ENCODE assay signal across 31 cellular contexts in genomic region chrX:53631156-53631555, GRCh38. TPM values are rescaled to one million over a fixed set of nuclear protein-coding genes. Genes with fewer than 3 reads are reported as not detected.
DNase-seq lines count a peak whose midpoint lies in the region; ATAC-seq, FAIRE-seq and TF ChIP-seq lines count a peak whose summit lies in the region.
"Had no signal": no experiment of that assay in that cellular context is flagged by ENCODE, and none has a peak within 500 bp of the region (broad histone marks: within the 10 kb centered on the region; RNA-seq: fewer than 3 reads in every experiment).

No MANE protein-coding gene starts in this region.

- FAIRE-seq in small intestine (lab: Jason Lieb, UNC), result no peak
- FAIRE-seq: G401.6, kidney had no signal

- peaks cover 3% of the 10 kb centered on the region for H3K4me1 Mint-ChIP-seq in activated T-helper 2 cell treated with anti-CD3 and anti-CD28 coated beads, Interferon-gamma antibody, Interleukin-2, Interleukin-4, amounts not matched to agents 10 μg/mL and 5 μg/mL and 100 μg/mL, durations not matched to agents 14 hours and 24 hours and 36 hours (ENCODE audit: low read depth)
- H3K4me1 Mint-ChIP-seq: brain, IgD-negative memory B cell, nephron had no signal

- no peaks in the 10 kb centered on the region for H3K27me3 Mint-ChIP-seq in activated T-helper 2 cell treated with anti-CD3 and anti-CD28 coated beads, Interferon-gamma antibody, Interleukin-2, Interleukin-4, amounts not matched to agents 10 μg/mL and 5 μg/mL and 100 μg/mL, durations not matched to agents 14 hours and 24 hours and 36 hours (ENCODE audit: low read depth)
- H3K27me3 Mint-ChIP-seq: activated CD4-positive, alpha-beta memory T cell treated with anti-CD3 and anti-CD28 coated beads, Interleukin-2, amount 10 ng/mL, durations not matched to agents 7 days and 5 days; activated naive CD8-positive, alpha-beta T cell treated with anti-CD3 and anti-CD28 coated beads, Interleukin-2, amount 50 U/mL, for 24 hours; brain; IgD-negative memory B cell had no signal

- TF ChIP-seq CTCF in choroid plexus epithelial cell (conservative IDR thresholded peaks at IDR 0.05; ENCODE audit: low read depth, low read length), result no peak

- H3K27me3 ChIP-seq in small intestine (ENCODE audit: control insufficient read depth in 2 of 2, insufficient read depth in 2 of 2, low read length in 2 of 2), result no peaks in the 10 kb centered on the region
- H3K27me3 ChIP-seq: sigmoid colon, tibial nerve had no signal

- H3K36me3 Mint-ChIP-seq in activated T-helper 2 cell treated with anti-CD3 and anti-CD28 coated beads, Interferon-gamma antibody, Interleukin-2, Interleukin-4, amounts not matched to agents 10 μg/mL and 5 μg/mL and 100 μg/mL, durations not matched to agents 14 hours and 24 hours and 36 hours (ENCODE audit: low read depth), result peaks cover 77% of the 10 kb centered on the region

- no peak overlapping the region for H3K4me3 Mint-ChIP-seq in activated T-helper 2 cell treated with anti-CD3 and anti-CD28 coated beads, Interferon-gamma antibody, Interleukin-2, Interleukin-4, amounts not matched to agents 10 μg/mL and 5 μg/mL and 100 μg/mL, durations not matched to agents 14 hours and 24 hours and 36 hours (ENCODE audit: low read depth)
- H3K4me3 Mint-ChIP-seq: activated CD4-positive, alpha-beta memory T cell treated with anti-CD3 and anti-CD28 coated beads, Interleukin-2, amount 10 ng/mL, durations not matched to agents 7 days and 5 days; activated naive CD8-positive, alpha-beta T cell treated with anti-CD3 and anti-CD28 coated beads, Interleukin-2, amount 50 U/mL, for 24 hours; brain; IgD-negative memory B cell; nephron had no signal

- H3K9me3 ChIP-seq in mesodermal cell (ENCODE audit: control insufficient read depth, low read length), result no peaks in the 10 kb centered on the region
- no peaks in the 10 kb centered on the region for H3K9me3 ChIP-seq in small intestine (ENCODE audit: control insufficient read depth, low read depth)
- H3K9me3 ChIP-seq: BLaER1 treated with 17β-estradiol and CSF1 and Interleukin-3, amounts not matched to agents 10 nM and 100 nM; sigmoid colon; tibial nerve had no signal

- H3K9me3 Mint-ChIP-seq in activated T-helper 2 cell treated with anti-CD3 and anti-CD28 coated beads, Interferon-gamma antibody, Interleukin-2, Interleukin-4, amounts not matched to agents 10 μg/mL and 5 μg/mL and 100 μg/mL, durations not matched to agents 14 hours and 24 hours and 36 hours, result no peaks in the 10 kb centered on the region
- H3K9me3 Mint-ChIP-seq: activated CD4-positive, alpha-beta memory T cell treated with anti-CD3 and anti-CD28 coated beads, Interleukin-2, amount 10 ng/mL, durations not matched to agents 7 days and 5 days; activated naive CD8-positive, alpha-beta T cell treated with anti-CD3 and anti-CD28 coated beads, Interleukin-2, amount 50 U/mL, for 24 hours; brain; IgD-negative memory B cell; nephron had no signal

- H3K27ac ChIP-seq in mesodermal cell (ENCODE audit: low read depth, low read length, severe bottlenecking) (peak overlapping the region; percentile 64), small intestine (ENCODE audit: low read depth in 1 of 2, low read length in 1 of 2) (no peak overlapping the region)
- H3K27ac ChIP-seq: BLaER1 treated with 17β-estradiol and CSF1 and Interleukin-3, amounts not matched to agents 10 nM and 100 nM; epithelial cell of prostate; sigmoid colon; tibial nerve had no signal

- intact Hi-C loops in activated T-helper 2 cell treated with anti-CD3 and anti-CD28 coated beads, Interferon-gamma antibody, Interleukin-2, Interleukin-4, amounts not matched to agents 10 μg/mL and 5 μg/mL and 100 μg/mL, durations not matched to agents 14 hours and 24 hours and 36 hours (cut with micrococcal nuclease), result no loop called here

- no peak for ATAC-seq in HG03442 (IDR thresholded peaks at IDR 0.05; ENCODE audit: unreplicated experiment)
- ATAC-seq: activated naive CD8-positive, alpha-beta T cell treated with anti-CD3 and anti-CD28 coated beads, Interleukin-2, amount 50 U/mL, for 24 hours; Panc1 had no signal

- no CpG with 5 or more reads among the region's 2 CpGs for WGBS in mesodermal cell (ENCODE audit: insufficient coverage in 2 of 2), 2 experiments
- 75 to 83% (median 78%) methylated on average over 2 of the region's 2 CpGs for WGBS in small intestine, 3 donors

- no peak overlapping the region for H3K4me3 ChIP-seq in choroid plexus epithelial cell (ENCODE audit: low read depth, low read length)
- no peak overlapping the region for H3K4me3 ChIP-seq in mesodermal cell (ENCODE audit: extremely low read depth, insufficient read depth, low read length, poor library complexity, severe bottlenecking)
- H3K4me3 ChIP-seq in small intestine (ENCODE audit: low read depth in 1 of 2, low read length in 2 of 2), result no peak overlapping the region
- H3K4me3 ChIP-seq: BLaER1 treated with 17β-estradiol and CSF1 and Interleukin-3, amounts not matched to agents 10 nM and 100 nM; sigmoid colon; tibial nerve had no signal

- no peak overlapping the region for H3K27ac Mint-ChIP-seq in activated T-helper 2 cell treated with anti-CD3 and anti-CD28 coated beads, Interferon-gamma antibody, Interleukin-2, Interleukin-4, amounts not matched to agents 10 μg/mL and 5 μg/mL and 100 μg/mL, durations not matched to agents 14 hours and 24 hours and 36 hours
- H3K27ac Mint-ChIP-seq: activated CD4-positive, alpha-beta memory T cell treated with anti-CD3 and anti-CD28 coated beads, Interleukin-2, amount 10 ng/mL, durations not matched to agents 7 days and 5 days; activated naive CD8-positive, alpha-beta T cell treated with anti-CD3 and anti-CD28 coated beads, Interleukin-2, amount 50 U/mL, for 24 hours; brain had no signal

- DNase-seq in EH (ENCODE audit: low read depth), result peak; percentile 55
- peak; percentile 0 for DNase-seq in HT1080 (ENCODE audit: low read depth)
- peak; percentile 34 for DNase-seq in choroid plexus epithelial cell (ENCODE audit: low read depth)
- DNase-seq in small intestine, result no peak
- DNase-seq in activated T-helper 2 cell treated with anti-CD3 and anti-CD28 coated beads, Interferon-gamma antibody, Interleukin-2, Interleukin-4, amounts not matched to agents 10 μg/mL and 5 μg/mL and 100 μg/mL, durations not matched to agents 14 hours and 24 hours and 36 hours (ENCODE audit: low spot score), result no peak
- DNase-seq: activated CD4-positive, alpha-beta memory T cell treated with anti-CD3 and anti-CD28 coated beads, Interleukin-2, amount 10 ng/mL, durations not matched to agents 7 days and 5 days; activated CD4-positive, CD25-positive, alpha-beta regulatory T cell treated with anti-CD3 and anti-CD28 coated beads, Interleukin-2, amount 50 U/mL, for 72 hours; activated CD8-positive, alpha-beta memory T cell treated with anti-CD3 and anti-CD28 coated beads, Interleukin-2, amount 50 U/mL, for 4 hours; activated effector memory CD4-positive, alpha-beta T cell treated with anti-CD3 and anti-CD28 coated beads, Interleukin-2, amount 50 U/mL, for 16 hours; activated naive CD8-positive, alpha-beta T cell treated with anti-CD3 and anti-CD28 coated beads, Interleukin-2, amount 50 U/mL, for 24 hours; effector memory CD4-positive, alpha-beta T cell; head of caudate nucleus; kidney; MV-4-11; NCI-H1436; NCI-H2081; NCI-H748 treated with DMSO at 0.1 percent for 48 hours; Right ventricle myocardium superior; sigmoid colon; stimulated activated CD4-positive, alpha-beta T cell treated with anti-CD3 and anti-CD28 coated beads, Interleukin-15, amount 100 ng/mL, for 24 hours; stimulated activated CD4-positive, alpha-beta T cell treated with anti-CD3 and anti-CD28 coated beads, Interleukin-4, amount 100 ng/mL, for 4 hours had no signal

- peaks cover 9% of the 10 kb centered on the region for H3K4me1 ChIP-seq in mesodermal cell (ENCODE audit: control insufficient read depth, insufficient read depth, low read length, poor library complexity, severe bottlenecking)
- H3K4me1 ChIP-seq in small intestine (ENCODE audit: control insufficient read depth in 2 of 2, insufficient read depth in 1 of 2, low read depth in 1 of 2, low read length in 1 of 2), result no peaks in the 10 kb centered on the region
- H3K4me1 ChIP-seq: BLaER1 treated with 17β-estradiol and CSF1 and Interleukin-3, amounts not matched to agents 10 nM and 100 nM; sigmoid colon; tibial nerve had no signal

- H3K36me3 ChIP-seq in mesodermal cell (ENCODE audit: control insufficient read depth, insufficient read depth, low read length) (peaks cover 81% of the 10 kb centered on the region), small intestine (ENCODE audit: control insufficient read depth in 2 of 2, insufficient read depth in 2 of 2, low read length in 2 of 2) (peaks cover 4 to 10% of the 10 kb centered on the region in 2 donors)

RNA-seq across cellular contexts. Expression of gene HUWE1, which starts 55.4 kb away (rescaled TPM):
- total RNA-seq in HT1080 (2014; rRNA removed; shearing (Covaris generic)), result 66.0 and 83.0 TPM in 2 replicates
- polyA plus RNA-seq in HT1080 (2015; cell fraction: cytosol; rRNA removed), result 28.8 and 31.5 TPM in 2 replicates
- polyA plus RNA-seq in HT1080 (2015; cell fraction: nucleus; rRNA removed), result 148 and 161 TPM in 2 replicates
- 111 TPM for polyA plus RNA-seq in mesodermal cell (2013, experiment 1 of 2)
- 86.8 TPM for polyA plus RNA-seq in mesodermal cell (2013, experiment 2 of 2)
- polyA plus RNA-seq in small intestine, result 10 to 100 TPM; 22.4 to 39.0 (median 27.1) TPM
- 391 and 412 TPM in 2 replicates for total RNA-seq in activated T-helper 2 cell treated with anti-CD3 and anti-CD28 coated beads, Interferon-gamma antibody, Interleukin-2, Interleukin-4, amounts not matched to agents 10 μg/mL and 5 μg/mL and 100 μg/mL, durations not matched to agents 14 hours and 24 hours and 36 hours

Comparison
In these comparisons a context has a peak if more than half of its experiments do, and no peak if none do; other contexts are left out.
1. DNase-seq: peak in EH (single experiment), HT1080 (single experiment) and choroid plexus epithelial cell (single experiment); none in small intestine (single experiment) and activated T-helper 2 cell treated with anti-CD3 and anti-CD28 coated beads, Interferon-gamma antibody, Interleukin-2, Interleukin-4, amounts not matched to agents 10 μg/mL and 5 μg/mL and 100 μg/mL, durations not matched to agents 14 hours and 24 hours and 36 hours (single experiment).